Comparison of ENCODE assay signal across 1 cellular context in genomic region chr21:43209575-43210453, GRCh38.
TF ChIP-seq lines count a peak whose summit lies in the region.

No MANE protein-coding gene starts in this region.

TF ChIP-seq in HepG2, 621 proteins besides CTCF, POLR2A, EP300 and RAD21 (continued from another document and continues in another):
- TF ChIP-seq UBTF (CRISPR knock-in tag; IDR thresholded peaks at IDR 0.05) = peak; percentile 49; the same call in 1 of the 2 replicates
- peak; percentile 36; the same call in 1 of the 2 replicates for TF ChIP-seq HIC2 (CRISPR knock-in tag; IDR thresholded peaks at IDR 0.05; ENCODE audit: low read depth)
- TF ChIP-seq HMGA1 (CRISPR knock-in tag; conservative IDR thresholded peaks at IDR 0.05) = no peak
- no peak for TF ChIP-seq ZBTB25 (CRISPR knock-in tag; IDR thresholded peaks at IDR 0.05)
- 0 out of 2 replicates have a peak, but pooled peaks have one; percentile 79 for TF ChIP-seq TMF1 (CRISPR knock-in tag; IDR thresholded peaks at IDR 0.05; ENCODE audit: low read depth)
- TF ChIP-seq SOX6 (IDR thresholded peaks at IDR 0.05) = no peak
- TF ChIP-seq SOX6 (CRISPR knock-in tag; IDR thresholded peaks at IDR 0.05) = 0 out of 2 replicates have a peak, but pooled peaks have one; percentile 24
- no peak for TF ChIP-seq REL (CRISPR knock-in tag; conservative IDR thresholded peaks at IDR 0.05)
- TF ChIP-seq PRDM10 (CRISPR knock-in tag; IDR thresholded peaks at IDR 0.05; ENCODE audit: low read depth) = 0 out of 2 replicates have a peak, but pooled peaks have one; percentile 26
- TF ChIP-seq HMG20A (CRISPR knock-in tag; IDR thresholded peaks at IDR 0.05; ENCODE audit: borderline replicate concordance) = peak; percentile 39; the same call in 1 of the 2 replicates
- TF ChIP-seq RNF2 (conservative IDR thresholded peaks at IDR 0.05; ENCODE audit: low read depth) = 0 out of 2 replicates have a peak, but pooled peaks have one; percentile 25
- TF ChIP-seq IKZF5 (CRISPR knock-in tag; IDR thresholded peaks at IDR 0.05) = peak; percentile 21; the same call in 1 of the 2 replicates
- no peak for TF ChIP-seq ZNF382 (CRISPR knock-in tag; IDR thresholded peaks at IDR 0.05; ENCODE audit: borderline replicate concordance)
- no peak for TF ChIP-seq PAWR (CRISPR knock-in tag; IDR thresholded peaks at IDR 0.05; ENCODE audit: borderline replicate concordance)
- peak; percentile 51 for TF ChIP-seq ATF3 (CRISPR knock-in tag; IDR thresholded peaks at IDR 0.05)
- TF ChIP-seq CENPT (CRISPR knock-in tag; IDR thresholded peaks at IDR 0.05; ENCODE audit: low read depth) = no peak
- TF ChIP-seq JUN (CRISPR knock-in tag; IDR thresholded peaks at IDR 0.05) = peak; percentile 50; the same call in 1 of the 2 replicates
- peak; percentile 42; the same call in 1 of the 2 replicates for TF ChIP-seq SALL1 (CRISPR knock-in tag; IDR thresholded peaks at IDR 0.05)
- TF ChIP-seq HOXD1 (CRISPR knock-in tag; IDR thresholded peaks at IDR 0.05) = no peak
- TF ChIP-seq HNRNPLL (IDR thresholded peaks at IDR 0.05; ENCODE audit: low read depth, low read length, poor library complexity, severe bottlenecking) = no peak
- 0 out of 2 replicates have a peak, but pooled peaks have one; percentile 22 for TF ChIP-seq THAP11 (CRISPR knock-in tag; IDR thresholded peaks at IDR 0.05)
- TF ChIP-seq ZNF232 (CRISPR knock-in tag; IDR thresholded peaks at IDR 0.05; ENCODE audit: borderline replicate concordance) = no peak
- TF ChIP-seq RORA (CRISPR knock-in tag; IDR thresholded peaks at IDR 0.05) = no peak
- 0 out of 2 replicates have a peak, but pooled peaks have one; percentile 69 for TF ChIP-seq HNRNPL (IDR thresholded peaks at IDR 0.05; ENCODE audit: low read depth, low read length)
- TF ChIP-seq PBX2 (CRISPR knock-in tag; IDR thresholded peaks at IDR 0.05) = no peak
- 0 out of 2 replicates have a peak, but pooled peaks have one; percentile 72 for TF ChIP-seq ZNF354B (CRISPR knock-in tag; IDR thresholded peaks at IDR 0.05)
- peak; percentile 24; the same call in 1 of the 2 replicates for TF ChIP-seq HDAC1 (CRISPR knock-in tag; IDR thresholded peaks at IDR 0.05)
- TF ChIP-seq KDM2A (CRISPR knock-in tag; IDR thresholded peaks at IDR 0.05; ENCODE audit: borderline replicate concordance, low read depth) = 0 out of 2 replicates have a peak, but pooled peaks have one; percentile 25
- TF ChIP-seq SP4 (CRISPR knock-in tag; IDR thresholded peaks at IDR 0.05) = 0 out of 2 replicates have a peak, but pooled peaks have one; percentile 20
- peak; percentile 77 for TF ChIP-seq SKI (IDR thresholded peaks at IDR 0.05; ENCODE audit: partially characterized antibody)
- TF ChIP-seq LCORL (IDR thresholded peaks at IDR 0.05) = no peak
- 0 out of 2 replicates have a peak, but pooled peaks have one; percentile 41 for TF ChIP-seq LCORL (CRISPR knock-in tag; IDR thresholded peaks at IDR 0.05)
- no peak for TF ChIP-seq FOXA1 (IDR thresholded peaks at IDR 0.05)
- peak; percentile 86 for TF ChIP-seq FOXA1 (CRISPR knock-in tag; IDR thresholded peaks at IDR 0.05)
- TF ChIP-seq ZFP1 (CRISPR knock-in tag; IDR thresholded peaks at IDR 0.05) = 0 out of 2 replicates have a peak, but pooled peaks have one; percentile 25
- TF ChIP-seq NPAS2 (CRISPR knock-in tag; IDR thresholded peaks at IDR 0.05; ENCODE audit: borderline replicate concordance) = no peak
- no peak for TF ChIP-seq NKX3-1 (CRISPR knock-in tag; IDR thresholded peaks at IDR 0.05)
- TF ChIP-seq DNMT3B (CRISPR knock-in tag; conservative IDR thresholded peaks at IDR 0.05) = no peak
- no peak for TF ChIP-seq ZNF484 (CRISPR knock-in tag; IDR thresholded peaks at IDR 0.05; ENCODE audit: borderline replicate concordance, low read depth)
- peak; percentile 22; the same call in 1 of the 2 replicates for TF ChIP-seq SRY (CRISPR knock-in tag; IDR thresholded peaks at IDR 0.05)
- no peak for TF ChIP-seq SP140L (CRISPR knock-in tag; IDR thresholded peaks at IDR 0.05; ENCODE audit: borderline replicate concordance)
- TF ChIP-seq MYPOP (CRISPR knock-in tag; IDR thresholded peaks at IDR 0.05) = peak; percentile 66; the same call in 1 of the 2 replicates
- peak; percentile 52 for TF ChIP-seq RARA (CRISPR knock-in tag; IDR thresholded peaks at IDR 0.05)
- no peak for TF ChIP-seq MEIS2 (CRISPR knock-in tag; IDR thresholded peaks at IDR 0.05)
- 0 out of 2 replicates have a peak, but pooled peaks have one; percentile 54 for TF ChIP-seq MXD1 (CRISPR knock-in tag; IDR thresholded peaks at IDR 0.05)
- TF ChIP-seq MAF1 (CRISPR knock-in tag; IDR thresholded peaks at IDR 0.05; ENCODE audit: borderline replicate concordance) = no peak
- TF ChIP-seq FOXA3 (CRISPR knock-in tag; IDR thresholded peaks at IDR 0.05) = peak; percentile 80
- 0 out of 2 replicates have a peak, but pooled peaks have one; percentile 8 for TF ChIP-seq SOX5 (CRISPR knock-in tag; IDR thresholded peaks at IDR 0.05; ENCODE audit: borderline replicate concordance)
- TF ChIP-seq ZSCAN5A (CRISPR knock-in tag; IDR thresholded peaks at IDR 0.05; ENCODE audit: borderline replicate concordance) = no peak
- TF ChIP-seq MIER3 (CRISPR knock-in tag; IDR thresholded peaks at IDR 0.05; ENCODE audit: borderline replicate concordance) = no peak
- 0 out of 2 replicates have a peak, but pooled peaks have one; percentile 30 for TF ChIP-seq ZKSCAN8 (CRISPR knock-in tag; IDR thresholded peaks at IDR 0.05; ENCODE audit: borderline replicate concordance)
